ENCODE assay signal across 13 cellular contexts in the genomic region with DNA sequence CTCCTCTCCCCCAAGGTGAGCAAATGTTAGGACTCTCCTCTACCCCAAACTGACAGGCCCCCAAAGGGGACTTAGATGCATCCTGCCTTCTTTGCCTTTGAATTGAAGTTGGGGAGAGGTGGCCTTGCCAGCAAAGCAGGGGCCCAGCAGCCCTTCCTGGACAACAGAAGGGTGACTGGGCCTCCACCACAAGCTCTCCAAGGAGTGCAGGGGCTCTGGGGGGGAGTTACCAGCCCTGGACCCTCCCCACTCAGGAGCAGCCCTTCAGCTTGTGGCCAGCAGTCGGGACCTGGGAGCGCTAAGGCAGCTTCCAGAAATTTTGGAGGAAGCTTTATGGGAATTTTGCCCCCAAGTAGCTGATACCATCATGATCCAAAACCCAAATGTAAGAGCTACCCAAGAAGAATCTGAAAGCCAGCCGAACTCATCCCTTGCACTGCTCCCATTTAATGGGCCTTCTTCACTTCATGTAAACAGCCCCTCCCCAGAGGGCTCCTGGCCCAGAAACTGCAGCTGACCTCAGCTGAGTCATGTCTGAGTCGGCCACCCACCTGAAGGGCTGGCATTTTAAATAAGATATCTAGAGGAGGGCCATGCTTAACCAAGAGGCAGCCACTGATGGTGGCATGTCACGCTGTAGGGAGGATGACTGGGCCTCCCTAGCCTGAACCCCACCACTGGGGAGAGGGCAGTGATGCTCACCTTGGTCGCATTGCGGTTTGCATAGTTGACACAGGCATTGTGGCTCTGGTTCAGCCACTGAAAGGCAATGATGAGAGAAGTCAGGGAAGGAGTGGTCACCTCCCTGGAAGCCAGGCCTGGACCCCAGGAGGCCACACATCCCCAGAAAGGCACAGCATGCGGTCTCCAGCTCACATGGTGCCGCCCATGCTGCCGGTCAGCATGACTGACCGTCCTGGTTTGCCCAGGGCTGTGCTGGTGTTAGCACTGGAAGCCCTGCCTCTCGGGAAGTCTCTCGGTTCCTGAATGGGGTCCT.
DNase-seq lines count a peak whose midpoint lies in the region; ATAC-seq and TF ChIP-seq lines count a peak whose summit lies in the region.
"Had no signal": no experiment of that assay in that cellular context is flagged by ENCODE, and none has a peak within 500 bp of the region (broad histone marks: within the 10 kb centered on the region; RNA-seq: fewer than 3 reads in every experiment).

No MANE protein-coding gene starts in this region.

- no TSS peak for BruUV-seq in MCF 10A (replicated peaks; lab: Mats Ljungman, UMichigan)

- ATAC-seq in GM21723 (IDR thresholded peaks at IDR 0.05; ENCODE audit: unreplicated experiment), result no peak
- no peak for ATAC-seq in GM18861 (IDR thresholded peaks at IDR 0.05; ENCODE audit: unreplicated experiment)

- no peak for TF ChIP-seq CTCF in MCF 10A (IDR thresholded peaks at IDR 0.05; ENCODE audit: unreplicated experiment)

- H3K36me3 Mint-ChIP-seq in MCF 10A (ENCODE audit: insufficient read depth, unreplicated experiment), result no peaks in the 10 kb centered on the region
- H3K36me3 Mint-ChIP-seq: activated naive CD8-positive, alpha-beta T cell treated with anti-CD3 and anti-CD28 coated beads, Interleukin-2, amount 10 ng/mL, durations not matched to agents 7 days and 5 days; CD4-positive, alpha-beta memory T cell had no signal

- H3K4me1 Mint-ChIP-seq in MCF 10A (ENCODE audit: insufficient read depth, unreplicated experiment), result no peaks in the 10 kb centered on the region
- H3K4me1 Mint-ChIP-seq: activated naive CD8-positive, alpha-beta T cell treated with anti-CD3 and anti-CD28 coated beads, Interleukin-2, amount 10 ng/mL, durations not matched to agents 7 days and 5 days; CD4-positive, alpha-beta memory T cell; naive thymus-derived CD4-positive, alpha-beta T cell had no signal

- CTCF ChIA-PET in MCF 10A (lab: Yijun Ruan, JAX), result interaction anchor here (0.5 to 2.2 kb wide), 7 partner anchors 14 to 177 kb away, joined by 3 to 8 read pairs (median 4); no protein-coding TSS in a partner anchor

- intact Hi-C loops in MCF 10A (cut with micrococcal nuclease), result no loop called here

- DNase-seq in Daoy (ENCODE audit: low read depth) (peak; percentile 78), HT1080 (ENCODE audit: low read depth) (peak; percentile 75), MCF 10A (ENCODE audit: unreplicated experiment) (peak; percentile 45), kidney tubule cell (ENCODE audit: low spot score) (peak; percentile 73)
- DNase-seq in stimulated activated CD4-positive, alpha-beta T cell treated with anti-CD3 and anti-CD28 coated beads, Interleukin-4, amount 100 ng/mL, for 4 hours, result no peak
- no peak for DNase-seq in activated naive CD4-positive, alpha-beta T cell treated with Interleukin-2 at 50 U/mL for 16 hours
- DNase-seq: activated naive CD8-positive, alpha-beta T cell treated with anti-CD3 and anti-CD28 coated beads, Interleukin-2, amount 10 ng/mL, durations not matched to agents 7 days and 5 days; CD4-positive, alpha-beta memory T cell; NCI-H345; stimulated activated CD4-positive, alpha-beta T cell treated with anti-CD3 and anti-CD28 coated beads, Interleukin-12 subunit alpha, Interleukin-12 subunit beta, amount 100 ng/mL, for 4 hours had no signal

- no peak overlapping the region for H3K27ac Mint-ChIP-seq in MCF 10A (ENCODE audit: low read depth, unreplicated experiment)
- H3K27ac Mint-ChIP-seq: activated naive CD8-positive, alpha-beta T cell treated with anti-CD3 and anti-CD28 coated beads, Interleukin-2, amount 10 ng/mL, durations not matched to agents 7 days and 5 days; CD4-positive, alpha-beta memory T cell; naive thymus-derived CD4-positive, alpha-beta T cell had no signal

- H3K27me3 Mint-ChIP-seq in MCF 10A (ENCODE audit: insufficient read depth, unreplicated experiment), result no peaks in the 10 kb centered on the region
- H3K27me3 Mint-ChIP-seq: activated naive CD8-positive, alpha-beta T cell treated with anti-CD3 and anti-CD28 coated beads, Interleukin-2, amount 10 ng/mL, durations not matched to agents 7 days and 5 days; CD4-positive, alpha-beta memory T cell; naive thymus-derived CD4-positive, alpha-beta T cell had no signal

- H3K9me3 Mint-ChIP-seq in MCF 10A (ENCODE audit: unreplicated experiment), result no peaks in the 10 kb centered on the region
- H3K9me3 Mint-ChIP-seq: activated naive CD8-positive, alpha-beta T cell treated with anti-CD3 and anti-CD28 coated beads, Interleukin-2, amount 10 ng/mL, durations not matched to agents 7 days and 5 days; CD4-positive, alpha-beta memory T cell; naive thymus-derived CD4-positive, alpha-beta T cell had no signal

- no peak overlapping the region for H3K4me3 Mint-ChIP-seq in MCF 10A (ENCODE audit: unreplicated experiment)
- H3K4me3 Mint-ChIP-seq: activated naive CD8-positive, alpha-beta T cell treated with anti-CD3 and anti-CD28 coated beads, Interleukin-2, amount 10 ng/mL, durations not matched to agents 7 days and 5 days; CD4-positive, alpha-beta memory T cell; naive thymus-derived CD4-positive, alpha-beta T cell had no signal

- POLR2A ChIA-PET in MCF 10A (lab: Yijun Ruan, JAX), result no interaction called here

Comparison
In these comparisons a context has a peak if more than half of its experiments do, and no peak if none do; other contexts are left out.
1. DNase-seq: peak in Daoy (single experiment), HT1080 (single experiment), MCF 10A (single experiment) and kidney tubule cell (single experiment); none in stimulated activated CD4-positive, alpha-beta T cell treated with anti-CD3 and anti-CD28 coated beads, Interleukin-4, amount 100 ng/mL, for 4 hours (0 of 2) and activated naive CD4-positive, alpha-beta T cell treated with Interleukin-2 at 50 U/mL for 16 hours (single experiment).